In genomic region chr2:235665656-235666239, GRCh38 we compare ENCODE assay signal across 12 cellular contexts.
DNase-seq lines count a peak whose midpoint lies in the region; TF ChIP-seq lines count a peak whose summit lies in the region.
"Had no signal": no experiment of that assay in that cellular context is flagged by ENCODE, and none has a peak within 500 bp of the region (broad histone marks: within the 10 kb centered on the region; RNA-seq: fewer than 3 reads in every experiment).

No MANE protein-coding gene starts in this region.

- H3K4me3 Mint-ChIP-seq in immature natural killer cell = peak overlapping the region; percentile 73 to 85 (median 77)

- H3K4me3 ChIP-seq in adipocyte (ENCODE audit: low read length) (peak overlapping the region; percentile 72), tibial artery (peak overlapping the region; percentile 29 to 38)
- H3K4me3 ChIP-seq: K562, prostate gland had no signal

- H3K27me3 ChIP-seq in adipocyte (replicated peaks; ENCODE audit: control insufficient read depth, insufficient read depth, low read length) = no peaks in the 10 kb centered on the region
- no peaks in the 10 kb centered on the region for H3K27me3 ChIP-seq in tibial artery

- H3K36me3 ChIP-seq in adipocyte (ENCODE audit: control insufficient read depth, insufficient read depth, low read length, severe bottlenecking) (no peaks in the 10 kb centered on the region), tibial artery (no peaks in the 10 kb centered on the region)
- H3K36me3 ChIP-seq: prostate gland had no signal

- peaks cover 14 to 29% (median 29%) of the 10 kb centered on the region in 3 donors for H3K27me3 Mint-ChIP-seq in immature natural killer cell (ENCODE audit: low read depth in 3 of 3)

- H3K9me3 Mint-ChIP-seq in immature natural killer cell = no peaks in the 10 kb centered on the region

- DNase-seq in DMS53 (lab: John Stamatoyannopoulos, UW) (peak; percentile 53), DMS53 treated with DMSO at 0.1 percent for 48 hours (lab: John Stamatoyannopoulos, UW; ENCODE audit: unreplicated experiment) (no peak), adipocyte (ENCODE audit: low read depth) (no peak), immature natural killer cell (no peak), tibial artery (peak in 1 of 2 donors; percentile 53), NCI-H1436 (lab: John Stamatoyannopoulos, UW) (no peak), NCI-H774 (lab: John Stamatoyannopoulos, UW) (no peak)
- DNase-seq in stimulated activated CD4-positive, alpha-beta T cell treated with anti-CD3 and anti-CD28 coated beads, Interleukin-1b, Interleukin-23, amount 100 ng/mL, for 48 hours = no peak

- no peak for TF ChIP-seq CTCF in tibial artery (IDR thresholded peaks at IDR 0.05)

- H3K27ac Mint-ChIP-seq in immature natural killer cell = peak overlapping the region in 4 of 6 donors; percentile 45 to 88 (median 86)

- H3K9ac ChIP-seq in adipocyte (ENCODE audit: low read length) = peak overlapping the region; percentile 52

- H3K36me3 Mint-ChIP-seq in immature natural killer cell = peaks cover 0 to 3% (median 0%) of the 10 kb centered on the region in 3 donors

- H3K27ac ChIP-seq in tibial artery = no peak overlapping the region
- H3K27ac ChIP-seq: 22Rv1, epithelial cell of prostate, prostate gland had no signal

- intact Hi-C loops in tibial artery (cut with DNase I; ENCODE audit: low total_unique reads) = loop anchor here (10.0 kb wide), 1 partner anchor 79 kb away; no protein-coding TSS in a partner anchor

- peaks cover 19 to 28% of the 10 kb centered on the region in 2 donors for H3K4me1 Mint-ChIP-seq in immature natural killer cell

- H3K4me1 ChIP-seq in adipocyte (ENCODE audit: control insufficient read depth, insufficient read depth, low read length) = peaks cover 16% of the 10 kb centered on the region
- peaks cover 0 to 32% (median 22%) of the 10 kb centered on the region in 4 donors for H3K4me1 ChIP-seq in tibial artery

- H3K9me3 ChIP-seq in adipocyte (ENCODE audit: control insufficient read depth, low read length) (no peaks in the 10 kb centered on the region), tibial artery (no peaks in the 10 kb centered on the region)
- H3K9me3 ChIP-seq: prostate gland had no signal
